17 cellular contexts compared by ENCODE assay signal in genomic region chr9:98916660-98917059, GRCh38. TPM values are rescaled to one million over a fixed set of nuclear protein-coding genes. Genes with fewer than 3 reads are reported as not detected.
DNase-seq lines count a peak whose midpoint lies in the region; ATAC-seq and TF ChIP-seq lines count a peak whose summit lies in the region.
"Had no signal": no experiment of that assay in that cellular context is flagged by ENCODE, and none has a peak within 500 bp of the region (broad histone marks: within the 10 kb centered on the region; RNA-seq: fewer than 3 reads in every experiment).

No MANE protein-coding gene starts in this region.

- no peaks in the 10 kb centered on the region for H3K9me2 ChIP-seq in hepatocyte (replicated peaks; ENCODE audit: insufficient read depth)

- no peaks in the 10 kb centered on the region for H3K4me1 ChIP-seq in hepatocyte (ENCODE audit: insufficient read depth)
- H3K4me1 ChIP-seq: HAP-1 had no signal

- no peak overlapping the region for H3K4me2 ChIP-seq in hepatocyte

- DNase-seq in H7 (peak; percentile 87), astrocyte of the spinal cord (ENCODE audit: low read depth, low spot score) (peak; percentile 58), hepatocyte (ENCODE audit: low spot score) (peak; percentile 39), pons (ENCODE audit: low spot score) (peak; percentile 49), NCI-H2196 treated with DMSO at 0.1 percent for 48 hours (lab: John Stamatoyannopoulos, UW; ENCODE audit: unreplicated experiment) (no peak), retina (no peak), SIG-M5 (lab: John Stamatoyannopoulos, UW) (no peak)
- DNase-seq: activated CD8-positive, alpha-beta memory T cell treated with anti-CD3 and anti-CD28 coated beads, Interleukin-2, amount 10 ng/mL, durations not matched to agents 7 days and 5 days; activated naive CD8-positive, alpha-beta T cell treated with anti-CD3 and anti-CD28 coated beads, Interleukin-2, amount 50 U/mL, for 24 hours; effector CD4-positive, alpha-beta T cell; NCI-H1105; NCI-H446 treated with DMSO at 0.1 percent for 48 hours; stimulated activated naive CD4-positive, alpha-beta T cell had no signal

- 29% methylated on average over 9 of the region's 9 CpGs for WGBS in hepatocyte (ENCODE audit: low lambda C conversion rate, missing lambda C conversion rate)

- H2AFZ ChIP-seq in hepatocyte: no peak overlapping the region

- no peaks in the 10 kb centered on the region for H3K27me3 ChIP-seq in H7 (ENCODE audit: control insufficient read depth, insufficient read depth, low read length)
- H3K27me3 ChIP-seq in hepatocyte: no peaks in the 10 kb centered on the region

- no peaks in the 10 kb centered on the region for H3K9me3 ChIP-seq in hepatocyte (ENCODE audit: low read depth)
- H3K9me3 ChIP-seq: HAP-1 had no signal

- H3K79me2 ChIP-seq in hepatocyte: no peaks in the 10 kb centered on the region

- H3K27ac ChIP-seq in hepatocyte: no peak overlapping the region
- H3K27ac ChIP-seq: RWPE1 had no signal

- TF ChIP-seq CTCF in astrocyte of the spinal cord (IDR thresholded peaks at IDR 0.05; ENCODE audit: low read depth, low read length): no peak
- no peak for TF ChIP-seq CTCF in hepatocyte (IDR thresholded peaks at IDR 0.05; ENCODE audit: poor library complexity)

- no peaks in the 10 kb centered on the region for H4K20me1 ChIP-seq in hepatocyte (ENCODE audit: insufficient read depth, poor library complexity, severe bottlenecking)

- H3K36me3 ChIP-seq in H7 (replicated peaks; ENCODE audit: control insufficient read depth, insufficient read depth, low read length) (no peaks in the 10 kb centered on the region), hepatocyte (replicated peaks; ENCODE audit: insufficient read depth, low read depth) (no peaks in the 10 kb centered on the region)
- H3K36me3 ChIP-seq: HAP-1 had no signal

- in situ Hi-C loops in astrocyte of the spinal cord (cut with HindIII; ENCODE audit: low sequenced_read_pairs): no loop called here

- H3K4me3 ChIP-seq in H7 (ENCODE audit: insufficient read depth, low read depth, low read length) (no peak overlapping the region), astrocyte of the spinal cord (ENCODE audit: low read depth, low read length) (no peak overlapping the region), hepatocyte (no peak overlapping the region)
- H3K4me3 ChIP-seq: HAP-1 had no signal

- no peak for ATAC-seq in HG03571 (IDR thresholded peaks at IDR 0.05; ENCODE audit: unreplicated experiment)
- ATAC-seq: activated CD8-positive, alpha-beta memory T cell treated with anti-CD3 and anti-CD28 coated beads, Interleukin-2, amount 10 ng/mL, durations not matched to agents 7 days and 5 days; activated naive CD8-positive, alpha-beta T cell treated with anti-CD3 and anti-CD28 coated beads, Interleukin-2, amount 50 U/mL, for 24 hours had no signal

RNA-seq across cellular contexts. Expression of gene COL15A1, which starts 27.0 kb away (rescaled TPM):
- not detected in 2 replicates for total RNA-seq in H7 (2014; rRNA removed; shearing (Covaris generic))
- total RNA-seq in hepatocyte: 105 and 106 TPM in 2 replicates
- polyA plus RNA-seq in hepatocyte: 87.2 and 97.6 TPM in 2 replicates
- total RNA-seq: lung microvascular endothelial cell had no signal

Comparison
In these comparisons a context has a peak if more than half of its experiments do, and no peak if none do; other contexts are left out.
1. DNase-seq: peak in H7 (single experiment), astrocyte of the spinal cord (single experiment), hepatocyte (single experiment) and pons (single experiment); none in NCI-H2196 treated with DMSO at 0.1 percent for 48 hours (single experiment), retina (single experiment) and SIG-M5 (single experiment).
2. RNA of gene COL15A1, which starts 27.0 kb away (total RNA-seq): 105 to 106 TPM in hepatocyte; not detected in H7; every median in the first group is over 100 times any median in the second.